ENCODE assay signal across 1 cellular context in the genomic region with DNA sequence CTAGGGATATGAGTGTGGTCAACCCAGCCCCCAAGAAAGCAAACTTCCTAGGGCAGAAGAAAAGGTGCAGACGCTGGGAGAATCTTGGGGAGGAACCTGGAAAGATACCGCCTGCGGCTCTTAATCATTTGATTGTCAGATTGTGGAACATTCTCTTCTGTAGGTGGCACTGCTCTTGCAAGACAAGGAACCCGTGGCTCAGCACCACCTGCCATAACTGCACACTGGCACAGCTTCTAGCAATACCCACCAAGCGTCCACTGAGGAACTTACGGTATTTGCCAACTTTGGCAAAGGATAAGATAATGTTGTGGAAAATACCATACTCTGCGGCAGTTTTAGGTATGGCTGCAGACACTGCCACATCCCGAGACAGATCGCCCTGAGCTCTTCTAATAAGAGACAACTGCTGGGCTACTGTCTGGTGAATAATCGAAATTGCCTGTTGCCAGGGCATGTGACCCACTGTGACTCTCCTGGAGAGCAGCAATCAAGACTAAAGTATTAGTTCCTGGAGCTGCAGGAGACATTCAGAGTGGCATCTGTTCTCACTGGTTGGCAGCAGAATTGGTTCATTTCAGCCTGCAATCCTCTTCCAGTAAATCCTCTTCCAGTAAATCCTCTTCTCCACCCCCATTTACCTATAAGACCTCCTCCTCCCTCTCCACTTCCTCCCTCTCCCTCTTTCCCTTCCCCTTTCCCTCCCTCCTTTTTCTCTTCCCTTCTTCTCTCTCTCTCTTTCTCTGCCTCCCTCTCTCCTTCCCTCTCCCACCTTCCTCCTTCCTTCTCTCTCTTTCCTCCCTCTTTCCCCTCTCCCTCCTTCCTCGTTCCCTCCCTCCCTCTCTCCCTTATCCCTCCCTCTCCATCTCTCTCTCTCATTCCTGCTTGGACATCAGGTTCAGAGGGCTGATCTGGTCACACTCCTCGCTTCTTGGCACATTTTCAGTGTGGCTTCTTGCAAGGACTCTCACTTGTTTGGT.
TF ChIP-seq lines count a peak whose summit lies in the region.

No MANE protein-coding gene starts in this region.

TF ChIP-seq in HepG2, 621 proteins besides CTCF, POLR2A, EP300 and RAD21 (continued from another document):
- TF ChIP-seq CCDC6 (CRISPR knock-in tag; IDR thresholded peaks at IDR 0.05): no peak
- no peak for TF ChIP-seq EEA1 (CRISPR knock-in tag; IDR thresholded peaks at IDR 0.05; ENCODE audit: borderline replicate concordance)
- no peak for TF ChIP-seq ETV6 (CRISPR knock-in tag; conservative IDR thresholded peaks at IDR 0.05)
- no peak for TF ChIP-seq HDAC6 (IDR thresholded peaks at IDR 0.05; ENCODE audit: low read depth, low read length)
- TF ChIP-seq ZNF589 (CRISPR knock-in tag; conservative IDR thresholded peaks at IDR 0.05): no peak
- no peak for TF ChIP-seq ZBTB20 (CRISPR knock-in tag; IDR thresholded peaks at IDR 0.05; ENCODE audit: borderline replicate concordance, low read depth)
- TF ChIP-seq MAZ (IDR thresholded peaks at IDR 0.05; ENCODE audit: borderline replicate concordance, low read depth, low read length): no peak
- no peak for TF ChIP-seq MAZ (CRISPR knock-in tag; IDR thresholded peaks at IDR 0.05; ENCODE audit: low read depth)
- TF ChIP-seq ZNF367 (CRISPR knock-in tag; IDR thresholded peaks at IDR 0.05; ENCODE audit: borderline replicate concordance): no peak
